7 cellular contexts compared by ENCODE assay signal in genomic region chr17:68431661-68432071, GRCh38. TPM values are rescaled to one million over a fixed set of nuclear protein-coding genes. Genes with fewer than 3 reads are reported as not detected.
DNase-seq lines count a peak whose midpoint lies in the region; ATAC-seq and FAIRE-seq lines count a peak whose summit lies in the region.

No MANE protein-coding gene starts in this region.

- FAIRE-seq in GM19239 (lab: Jason Lieb, UNC) = no peak

- peak; percentile 32 for DNase-seq in Daoy (ENCODE audit: low read depth)
- DNase-seq in KBM-7 = peak; percentile 47
- DNase-seq in activated CD8-positive, alpha-beta T cell treated with anti-CD3 and anti-CD28 coated beads, Interleukin-2, amount 10 ng/mL, durations not matched to agents 7 days and 5 days = peak; percentile 67
- peak; percentile 5 for DNase-seq in glomerular visceral epithelial cell (ENCODE audit: extremely low spot score)
- no peak for DNase-seq in GM19239 (ENCODE audit: insufficient read length, low spot score)
- DNase-seq in NCI-H146 treated with DMSO at 0.1 percent for 48 hours (lab: John Stamatoyannopoulos, UW; ENCODE audit: unreplicated experiment) = no peak

- peaks cover 73% of the 10 kb centered on the region for H3K36me3 Mint-ChIP-seq in activated CD8-positive, alpha-beta T cell treated with anti-CD3 and anti-CD28 coated beads, Interleukin-2, amount 10 ng/mL, durations not matched to agents 7 days and 5 days (ENCODE audit: low read depth)

- H3K27me3 Mint-ChIP-seq in activated CD8-positive, alpha-beta T cell treated with anti-CD3 and anti-CD28 coated beads, Interleukin-2, amount 10 ng/mL, durations not matched to agents 7 days and 5 days (ENCODE audit: low read depth) = no peaks in the 10 kb centered on the region

- H3K27ac Mint-ChIP-seq in activated CD8-positive, alpha-beta T cell treated with anti-CD3 and anti-CD28 coated beads, Interleukin-2, amount 10 ng/mL, durations not matched to agents 7 days and 5 days = no peak overlapping the region

- POLR2A ChIA-PET in activated CD8-positive, alpha-beta T cell treated with anti-CD3 and anti-CD28 coated beads, Interleukin-2, amount 10 ng/mL, durations not matched to agents 7 days and 5 days (lab: Charles Lee) = interaction anchor here (1.3 to 2.1 kb wide), 2 partner anchors 27 to 140 kb away, joined by 3 to 14 read pairs; partner anchors contain the start of genes ARSG and SLC16A6

- no peaks in the 10 kb centered on the region for H3K9me3 Mint-ChIP-seq in activated CD8-positive, alpha-beta T cell treated with anti-CD3 and anti-CD28 coated beads, Interleukin-2, amount 10 ng/mL, durations not matched to agents 7 days and 5 days (ENCODE audit: insufficient read depth)

- no peak overlapping the region for H3K4me3 Mint-ChIP-seq in activated CD8-positive, alpha-beta T cell treated with anti-CD3 and anti-CD28 coated beads, Interleukin-2, amount 10 ng/mL, durations not matched to agents 7 days and 5 days

- ATAC-seq in activated CD8-positive, alpha-beta T cell treated with anti-CD3 and anti-CD28 coated beads, Interleukin-2, amount 10 ng/mL, durations not matched to agents 7 days and 5 days = no peak
- ATAC-seq in GM21619 (IDR thresholded peaks at IDR 0.05; ENCODE audit: unreplicated experiment) = no peak

- peaks cover 17% of the 10 kb centered on the region for H3K4me1 Mint-ChIP-seq in activated CD8-positive, alpha-beta T cell treated with anti-CD3 and anti-CD28 coated beads, Interleukin-2, amount 10 ng/mL, durations not matched to agents 7 days and 5 days (ENCODE audit: low read depth)

- in situ Hi-C loops in KBM-7 (cut with MboI; ENCODE audit: low pct_unique_long_range_greater_than_20kb, low sequenced_read_pairs) = loop anchor here (25.0 kb wide), 2 partner anchors 169 to 269 kb away; no protein-coding TSS in a partner anchor

- CTCF ChIA-PET in activated CD8-positive, alpha-beta T cell treated with anti-CD3 and anti-CD28 coated beads, Interleukin-2, amount 10 ng/mL, durations not matched to agents 7 days and 5 days (lab: Charles Lee) = interaction anchor here (0.6 to 9.7 kb wide), 34 partner anchors 9 to 263 kb away, joined by 3 to 172 read pairs (median 5); partner anchors contain the start of genes AMZ2, ARSG and SLC16A6

RNA-seq across cellular contexts. Expression of gene WIPI1, which starts 25.6 kb away (rescaled TPM):
- 13.4 and 33.7 TPM in 2 replicates for total RNA-seq in Daoy (2014; rRNA removed; shearing (Covaris generic))
- total RNA-seq in activated CD8-positive, alpha-beta T cell treated with anti-CD3 and anti-CD28 coated beads, Interleukin-2, amount 10 ng/mL, durations not matched to agents 7 days and 5 days = 10 to 100 TPM; 40.8 to 41.4 TPM

Comparison
In these comparisons a context has a peak if more than half of its experiments do, and no peak if none do; other contexts are left out.
1. DNase-seq: peak in Daoy (single experiment), KBM-7 (single experiment), activated CD8-positive, alpha-beta T cell treated with anti-CD3 and anti-CD28 coated beads, Interleukin-2, amount 10 ng/mL, durations not matched to agents 7 days and 5 days (single experiment) and glomerular visceral epithelial cell (single experiment); none in GM19239 (single experiment) and NCI-H146 treated with DMSO at 0.1 percent for 48 hours (single experiment).